19 cellular contexts compared by ENCODE assay signal in genomic region chr20:6299451-6299850, GRCh38.
"Had no signal": no experiment of that assay in that cellular context is flagged by ENCODE, and none has a peak within 500 bp of the region (broad histone marks: within the 10 kb centered on the region; RNA-seq: fewer than 3 reads in every experiment).

No MANE protein-coding gene starts in this region.

- H3K9me3 ChIP-seq: esophagus squamous epithelium, neutrophil, thyroid gland, vagina had no signal

- H3K27ac ChIP-seq: coronary artery, esophagus squamous epithelium, neutrophil, parathyroid adenoma, thyroid gland, vagina had no signal

- H3K4me3 ChIP-seq: coronary artery, esophagus squamous epithelium, thyroid gland, vagina had no signal

- H3K4me1 ChIP-seq: esophagus squamous epithelium, parathyroid adenoma, thyroid gland, vagina had no signal

- DNase-seq: activated CD4-positive, alpha-beta memory T cell treated with anti-CD3 and anti-CD28 coated beads for 36 hours; activated CD4-positive, alpha-beta T cell treated with anti-CD3 and anti-CD28 coated beads for 36 hours; activated CD8-positive, alpha-beta memory T cell treated with anti-CD3 and anti-CD28 coated beads, Interleukin-2, amount 10 ng/mL, durations not matched to agents 7 days and 5 days; activated effector memory CD4-positive, alpha-beta T cell treated with Interleukin-2 at 50 U/mL for 16 hours; activated naive CD4-positive, alpha-beta T cell treated with anti-CD3 and anti-CD28 coated beads, Interleukin-2, amount 50 U/mL, for 16 hours; activated T-cell treated with anti-CD3 and anti-CD28 coated beads, Interleukin-2, amount 50 U/mL, for 24 hours; central memory CD4-positive, alpha-beta T cell; esophagus squamous epithelium; hippocampal formation; natural killer cell; retina; stimulated activated CD4-positive, alpha-beta T cell treated with anti-CD3 and anti-CD28 coated beads, Interleukin-2, amount 100 ng/mL, for 48 hours; stimulated activated naive B cell treated with anti-CD40 and anti-IgM and Interleukin-4, amounts not matched to agents 10 μg/mL and 1 μg/mL and 100 μg/mL, for 72 hours; T-helper 1 cell; thyroid gland had no signal

- H3K36me3 ChIP-seq: esophagus squamous epithelium, neutrophil, thyroid gland, vagina had no signal

- ATAC-seq: activated CD4-positive, alpha-beta T cell treated with anti-CD3 and anti-CD28 coated beads for 36 hours; activated CD8-positive, alpha-beta memory T cell treated with anti-CD3 and anti-CD28 coated beads, Interleukin-2, amount 10 ng/mL, durations not matched to agents 7 days and 5 days; natural killer cell; stimulated activated naive B cell treated with anti-CD40 and anti-IgM and Interleukin-4, amounts not matched to agents 10 μg/mL and 1 μg/mL and 100 μg/mL, for 72 hours had no signal

- H3K27me3 ChIP-seq: esophagus squamous epithelium, neutrophil, thyroid gland, vagina had no signal
